In genomic region chr13:42836930-42837329, GRCh38 we compare ENCODE assay signal across 9 cellular contexts. TPM values are rescaled to one million over a fixed set of nuclear protein-coding genes. Genes with fewer than 3 reads are reported as not detected.
DNase-seq lines count a peak whose midpoint lies in the region; ATAC-seq and TF ChIP-seq lines count a peak whose summit lies in the region.
"Had no signal": no experiment of that assay in that cellular context is flagged by ENCODE, and none has a peak within 500 bp of the region (broad histone marks: within the 10 kb centered on the region; RNA-seq: fewer than 3 reads in every experiment).

No MANE protein-coding gene starts in this region.

- no peaks in the 10 kb centered on the region for H3K9me3 ChIP-seq in endodermal cell (ENCODE audit: control insufficient read depth, low read length)
- no peaks in the 10 kb centered on the region for H3K9me3 ChIP-seq in osteoblast (ENCODE audit: low read depth, low read length)
- H3K9me3 ChIP-seq in colonic mucosa: no peaks in the 10 kb centered on the region

- intact Hi-C loops in colonic mucosa (cut with DNase I): no loop called here

- peaks cover 2% of the 10 kb centered on the region for H3K4me1 Mint-ChIP-seq in endodermal cell

- ATAC-seq in HG03460 (IDR thresholded peaks at IDR 0.05; ENCODE audit: unreplicated experiment): no peak
- ATAC-seq: activated CD4-positive, alpha-beta T cell treated with anti-CD3 and anti-CD28 coated beads for 36 hours had no signal

- H3K27ac Mint-ChIP-seq in endodermal cell: no peak overlapping the region
- H3K27ac Mint-ChIP-seq: activated CD4-positive, alpha-beta T cell treated with anti-CD3 and anti-CD28 coated beads for 36 hours had no signal

- H3K4me3 ChIP-seq in endodermal cell (ENCODE audit: low read length) (no peak overlapping the region), osteoblast (ENCODE audit: insufficient read depth, low read length) (no peak overlapping the region), colonic mucosa (no peak overlapping the region)

- no peaks in the 10 kb centered on the region for H3K36me3 Mint-ChIP-seq in endodermal cell (ENCODE audit: low read depth)

- H3K4me1 ChIP-seq in endodermal cell (ENCODE audit: control insufficient read depth, insufficient read depth, low read length) (no peaks in the 10 kb centered on the region), osteoblast (ENCODE audit: insufficient read depth, low read length) (peaks cover 26% of the 10 kb centered on the region), colonic mucosa (no peaks in the 10 kb centered on the region)

- H3K9me3 Mint-ChIP-seq in endodermal cell: no peaks in the 10 kb centered on the region

- peak overlapping the region; percentile 14 for H3K4me2 ChIP-seq in osteoblast (ENCODE audit: insufficient read depth, low read length)

- DNase-seq in EH (ENCODE audit: low read depth) (peak; percentile 75), NCI-H187 (lab: John Stamatoyannopoulos, UW) (peak; percentile 9 to 24), endodermal cell (peak; percentile 65), osteoblast (ENCODE audit: insufficient read length, low spot score, missing footprints) (peak; percentile 45), colonic mucosa (no peak), retina (no peak)
- no peak for DNase-seq in activated CD8-positive, alpha-beta memory T cell treated with anti-CD3 and anti-CD28 coated beads, Interleukin-2, amount 50 U/mL, for 48 hours
- DNase-seq: activated CD4-positive, alpha-beta T cell treated with anti-CD3 and anti-CD28 coated beads for 36 hours had no signal

- no peaks in the 10 kb centered on the region for H3K36me3 ChIP-seq in endodermal cell (ENCODE audit: control insufficient read depth, insufficient read depth, low read length)
- H3K36me3 ChIP-seq in osteoblast (ENCODE audit: insufficient read depth, low read length): no peaks in the 10 kb centered on the region
- no peaks in the 10 kb centered on the region for H3K36me3 ChIP-seq in colonic mucosa

- no peak overlapping the region for H3K27ac ChIP-seq in endodermal cell (ENCODE audit: low read depth, low read length)
- H3K27ac ChIP-seq in osteoblast (ENCODE audit: low read depth, low read length): peak overlapping the region; percentile 70
- H3K27ac ChIP-seq in colonic mucosa: no peak overlapping the region

- H3K9ac ChIP-seq in endodermal cell (ENCODE audit: extremely low read depth, low read length, poor library complexity, severe bottlenecking): no peak overlapping the region
- H3K9ac ChIP-seq in colonic mucosa (ENCODE audit: low read depth in 2 of 2, low read length in 2 of 2): no peak overlapping the region

- H3K27me3 ChIP-seq in endodermal cell (ENCODE audit: control insufficient read depth, insufficient read depth, low read length, poor library complexity, severe bottlenecking) (no peaks in the 10 kb centered on the region), osteoblast (ENCODE audit: insufficient read depth, low read length) (peaks cover 21% of the 10 kb centered on the region), colonic mucosa (no peaks in the 10 kb centered on the region)

- no peak overlapping the region for H2AFZ ChIP-seq in osteoblast (ENCODE audit: low read length)

- H3K27me3 Mint-ChIP-seq in endodermal cell (ENCODE audit: insufficient read depth): no peaks in the 10 kb centered on the region

- TF ChIP-seq CTCF in endodermal cell (conservative IDR thresholded peaks at IDR 0.05): peak; percentile 73
- peak; percentile 58 for TF ChIP-seq CTCF in osteoblast (IDR thresholded peaks at IDR 0.05; ENCODE audit: extremely low read depth, low read depth, low read length)
- no peak for TF ChIP-seq CTCF in colonic mucosa (IDR thresholded peaks at IDR 0.05)

- no peaks in the 10 kb centered on the region for H3K79me2 ChIP-seq in osteoblast (ENCODE audit: insufficient read depth, low read length)

- 41 to 46% methylated on average over 4 of the region's 4 CpGs for WGBS in endodermal cell (ENCODE audit: insufficient coverage in 1 of 2, insufficient read length in 1 of 2), 2 experiments

- H3K4me3 Mint-ChIP-seq in endodermal cell: no peak overlapping the region
- H3K4me3 Mint-ChIP-seq: activated CD4-positive, alpha-beta T cell treated with anti-CD3 and anti-CD28 coated beads for 36 hours had no signal

- no peaks in the 10 kb centered on the region for H4K20me1 ChIP-seq in osteoblast (ENCODE audit: insufficient read depth, low read length)

RNA-seq across cellular contexts. Expression of gene FAM216B, which starts 55.5 kb away (rescaled TPM):
- total RNA-seq in endodermal cell (not detected), osteoblast (under 0.01 TPM in 1 of 2 replicates, not detected in the other), colonic mucosa (under 1 TPM in 1 of 2 donors, not detected in 1; 0.08 TPM)
- not detected for polyA plus RNA-seq in endodermal cell (2013, experiment 1 of 2)
- polyA plus RNA-seq in endodermal cell (2013, experiment 2 of 2): not detected
- total RNA-seq: activated CD4-positive, alpha-beta T cell treated with anti-CD3 and anti-CD28 coated beads for 36 hours had no signal

Comparison
In these comparisons a context has a peak if more than half of its experiments do, and no peak if none do; other contexts are left out.
1. DNase-seq: peak in EH (single experiment), NCI-H187 (2 of 2), endodermal cell (single experiment) and osteoblast (single experiment); none in colonic mucosa (single experiment), activated CD8-positive, alpha-beta memory T cell treated with anti-CD3 and anti-CD28 coated beads, Interleukin-2, amount 50 U/mL, for 48 hours (single experiment) and retina (single experiment).